In the genomic region with DNA sequence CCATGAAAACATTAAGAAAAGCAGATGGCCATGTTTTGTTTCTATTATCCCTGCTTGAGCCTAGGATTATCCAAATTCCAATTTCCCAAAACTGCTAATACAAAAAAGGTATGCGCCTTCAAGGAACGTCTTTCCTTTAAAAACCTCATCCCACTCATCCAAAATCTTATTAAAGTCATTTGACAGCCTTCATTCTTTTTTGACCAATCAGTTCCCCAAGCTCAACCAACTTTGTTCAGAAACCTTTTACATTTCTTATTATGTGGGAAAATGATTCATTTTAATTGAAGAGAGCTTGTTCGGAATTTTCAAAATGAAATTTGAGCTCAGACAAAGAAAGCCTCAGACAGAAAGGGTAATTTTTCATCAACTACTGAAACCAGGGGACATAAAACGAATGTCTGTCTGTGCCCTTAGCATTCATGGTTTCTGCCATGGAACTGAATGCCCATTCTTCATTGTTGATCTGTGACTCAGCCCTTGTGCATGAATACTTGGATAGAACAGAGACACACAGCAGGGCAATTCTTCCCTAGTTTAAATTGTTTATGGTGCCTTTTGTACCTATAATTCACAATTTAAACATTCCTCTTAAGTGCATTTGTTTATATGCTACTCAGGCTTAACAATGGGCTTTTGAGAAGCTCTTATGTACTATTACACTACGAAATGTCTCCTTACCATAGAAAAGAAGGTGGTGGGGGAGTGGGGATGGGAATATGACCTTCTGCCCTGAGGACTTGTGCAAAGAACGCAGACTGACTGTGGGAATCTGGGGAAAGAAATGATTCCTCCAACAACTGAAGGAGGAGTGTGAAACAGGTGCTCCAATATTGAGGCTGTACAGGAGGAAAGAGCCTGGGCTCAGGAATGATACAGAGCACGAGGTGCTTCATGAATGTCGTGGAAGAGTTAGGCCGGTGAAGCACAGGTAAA, we compare ENCODE assay signal across 1 cellular context.
TF ChIP-seq lines count a peak whose summit lies in the region.

No MANE protein-coding gene starts in this region.

TF ChIP-seq in SK-N-SH, 30 proteins besides CTCF, POLR2A, EP300 and RAD21 (continued from another document):
- TF ChIP-seq, protein P1, sequence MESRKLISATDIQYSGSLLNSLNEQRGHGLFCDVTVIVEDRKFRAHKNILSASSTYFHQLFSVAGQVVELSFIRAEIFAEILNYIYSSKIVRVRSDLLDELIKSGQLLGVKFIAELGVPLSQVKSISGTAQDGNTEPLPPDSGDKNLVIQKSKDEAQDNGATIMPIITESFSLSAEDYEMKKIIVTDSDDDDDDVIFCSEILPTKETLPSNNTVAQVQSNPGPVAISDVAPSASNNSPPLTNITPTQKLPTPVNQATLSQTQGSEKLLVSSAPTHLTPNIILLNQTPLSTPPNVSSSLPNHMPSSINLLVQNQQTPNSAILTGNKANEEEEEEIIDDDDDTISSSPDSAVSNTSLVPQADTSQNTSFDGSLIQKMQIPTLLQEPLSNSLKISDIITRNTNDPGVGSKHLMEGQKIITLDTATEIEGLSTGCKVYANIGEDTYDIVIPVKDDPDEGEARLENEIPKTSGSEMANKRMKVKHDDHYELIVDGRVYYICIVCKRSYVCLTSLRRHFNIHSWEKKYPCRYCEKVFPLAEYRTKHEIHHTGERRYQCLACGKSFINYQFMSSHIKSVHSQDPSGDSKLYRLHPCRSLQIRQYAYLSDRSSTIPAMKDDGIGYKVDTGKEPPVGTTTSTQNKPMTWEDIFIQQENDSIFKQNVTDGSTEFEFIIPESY (IDR thresholded peaks at IDR 0.05; ENCODE audit: borderline replicate concordance, low read depth), result no peak
- TF ChIP-seq SIN3A (IDR thresholded peaks at IDR 0.05; ENCODE audit: borderline replicate concordance, low read depth, low read length) (0 out of 2 replicates have a peak, but pooled peaks have one; percentile 48), ELF1 (IDR thresholded peaks at IDR 0.05) (no peak), MXI1 (IDR thresholded peaks at IDR 0.05; ENCODE audit: low read depth, low read length) (no peak), FOXM1 (IDR thresholded peaks at IDR 0.05; ENCODE audit: low read depth) (0 out of 2 replicates have a peak, but pooled peaks have one; percentile 28), RFX5 (IDR thresholded peaks at IDR 0.05; ENCODE audit: low read length) (no peak), GATA2 (CRISPR knock-in tag; IDR thresholded peaks at IDR 0.05) (no peak), NRF1 (IDR thresholded peaks at IDR 0.05; ENCODE audit: low read depth, low read length) (no peak), CHD2 (IDR thresholded peaks at IDR 0.05; ENCODE audit: low read length, partially characterized antibody) (no peak), SMC3 (IDR thresholded peaks at IDR 0.05; ENCODE audit: low read depth, low read length) (no peak), TCF12 (IDR thresholded peaks at IDR 0.05) (peak; percentile 78), EZH2phosphoT487 (IDR thresholded peaks at IDR 0.05; ENCODE audit: borderline replicate concordance, low read depth) (no peak), FOXJ3 (CRISPR knock-in tag; IDR thresholded peaks at IDR 0.05) (no peak), FOSL2 (IDR thresholded peaks at IDR 0.05; ENCODE audit: borderline replicate concordance, low read depth) (peak; percentile 74), TEAD4 (IDR thresholded peaks at IDR 0.05; ENCODE audit: borderline replicate concordance, insufficient read depth) (peak; percentile 52; the same call in 1 of the 2 replicates), NFIC (IDR thresholded peaks at IDR 0.05; ENCODE audit: borderline replicate concordance) (peak; percentile 57; the same call in 1 of the 2 replicates), YY1 (IDR thresholded peaks at IDR 0.05; ENCODE audit: low read depth) (no peak), GABPA (IDR thresholded peaks at IDR 0.05; ENCODE audit: low read depth) (no peak), RXRA (IDR thresholded peaks at IDR 0.05; ENCODE audit: borderline replicate concordance, low read depth) (peak; percentile 10; the same call in 1 of the 2 replicates), JUND (IDR thresholded peaks at IDR 0.05) (peak; percentile 86), POLR2AphosphoS5 (IDR thresholded peaks at IDR 0.05; ENCODE audit: low read depth, low read length) (peak; percentile 47; the same call in 1 of the 2 replicates)
- TF ChIP-seq, protein P2, sequence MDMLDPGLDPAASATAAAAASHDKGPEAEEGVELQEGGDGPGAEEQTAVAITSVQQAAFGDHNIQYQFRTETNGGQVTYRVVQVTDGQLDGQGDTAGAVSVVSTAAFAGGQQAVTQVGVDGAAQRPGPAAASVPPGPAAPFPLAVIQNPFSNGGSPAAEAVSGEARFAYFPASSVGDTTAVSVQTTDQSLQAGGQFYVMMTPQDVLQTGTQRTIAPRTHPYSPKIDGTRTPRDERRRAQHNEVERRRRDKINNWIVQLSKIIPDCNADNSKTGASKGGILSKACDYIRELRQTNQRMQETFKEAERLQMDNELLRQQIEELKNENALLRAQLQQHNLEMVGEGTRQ (IDR thresholded peaks at IDR 0.05; ENCODE audit: borderline replicate concordance, low read depth, low read length), result no peak
- TF ChIP-seq, protein P3, sequence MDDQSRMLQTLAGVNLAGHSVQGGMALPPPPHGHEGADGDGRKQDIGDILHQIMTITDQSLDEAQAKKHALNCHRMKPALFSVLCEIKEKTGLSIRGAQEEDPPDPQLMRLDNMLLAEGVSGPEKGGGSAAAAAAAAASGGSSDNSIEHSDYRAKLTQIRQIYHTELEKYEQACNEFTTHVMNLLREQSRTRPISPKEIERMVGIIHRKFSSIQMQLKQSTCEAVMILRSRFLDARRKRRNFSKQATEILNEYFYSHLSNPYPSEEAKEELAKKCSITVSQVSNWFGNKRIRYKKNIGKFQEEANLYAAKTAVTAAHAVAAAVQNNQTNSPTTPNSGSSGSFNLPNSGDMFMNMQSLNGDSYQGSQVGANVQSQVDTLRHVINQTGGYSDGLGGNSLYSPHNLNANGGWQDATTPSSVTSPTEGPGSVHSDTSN (IDR thresholded peaks at IDR 0.05), result peak; percentile 93
- TF ChIP-seq, protein P4, sequence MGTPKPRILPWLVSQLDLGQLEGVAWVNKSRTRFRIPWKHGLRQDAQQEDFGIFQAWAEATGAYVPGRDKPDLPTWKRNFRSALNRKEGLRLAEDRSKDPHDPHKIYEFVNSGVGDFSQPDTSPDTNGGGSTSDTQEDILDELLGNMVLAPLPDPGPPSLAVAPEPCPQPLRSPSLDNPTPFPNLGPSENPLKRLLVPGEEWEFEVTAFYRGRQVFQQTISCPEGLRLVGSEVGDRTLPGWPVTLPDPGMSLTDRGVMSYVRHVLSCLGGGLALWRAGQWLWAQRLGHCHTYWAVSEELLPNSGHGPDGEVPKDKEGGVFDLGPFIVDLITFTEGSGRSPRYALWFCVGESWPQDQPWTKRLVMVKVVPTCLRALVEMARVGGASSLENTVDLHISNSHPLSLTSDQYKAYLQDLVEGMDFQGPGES (IDR thresholded peaks at IDR 0.05; ENCODE audit: low read depth, low read length), result no peak
- TF ChIP-seq, protein P5, sequence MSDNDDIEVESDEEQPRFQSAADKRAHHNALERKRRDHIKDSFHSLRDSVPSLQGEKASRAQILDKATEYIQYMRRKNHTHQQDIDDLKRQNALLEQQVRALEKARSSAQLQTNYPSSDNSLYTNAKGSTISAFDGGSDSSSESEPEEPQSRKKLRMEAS (IDR thresholded peaks at IDR 0.05; ENCODE audit: low read depth), result 0 out of 2 replicates have a peak, but pooled peaks have one; percentile 16
- TF ChIP-seq, protein P6, sequence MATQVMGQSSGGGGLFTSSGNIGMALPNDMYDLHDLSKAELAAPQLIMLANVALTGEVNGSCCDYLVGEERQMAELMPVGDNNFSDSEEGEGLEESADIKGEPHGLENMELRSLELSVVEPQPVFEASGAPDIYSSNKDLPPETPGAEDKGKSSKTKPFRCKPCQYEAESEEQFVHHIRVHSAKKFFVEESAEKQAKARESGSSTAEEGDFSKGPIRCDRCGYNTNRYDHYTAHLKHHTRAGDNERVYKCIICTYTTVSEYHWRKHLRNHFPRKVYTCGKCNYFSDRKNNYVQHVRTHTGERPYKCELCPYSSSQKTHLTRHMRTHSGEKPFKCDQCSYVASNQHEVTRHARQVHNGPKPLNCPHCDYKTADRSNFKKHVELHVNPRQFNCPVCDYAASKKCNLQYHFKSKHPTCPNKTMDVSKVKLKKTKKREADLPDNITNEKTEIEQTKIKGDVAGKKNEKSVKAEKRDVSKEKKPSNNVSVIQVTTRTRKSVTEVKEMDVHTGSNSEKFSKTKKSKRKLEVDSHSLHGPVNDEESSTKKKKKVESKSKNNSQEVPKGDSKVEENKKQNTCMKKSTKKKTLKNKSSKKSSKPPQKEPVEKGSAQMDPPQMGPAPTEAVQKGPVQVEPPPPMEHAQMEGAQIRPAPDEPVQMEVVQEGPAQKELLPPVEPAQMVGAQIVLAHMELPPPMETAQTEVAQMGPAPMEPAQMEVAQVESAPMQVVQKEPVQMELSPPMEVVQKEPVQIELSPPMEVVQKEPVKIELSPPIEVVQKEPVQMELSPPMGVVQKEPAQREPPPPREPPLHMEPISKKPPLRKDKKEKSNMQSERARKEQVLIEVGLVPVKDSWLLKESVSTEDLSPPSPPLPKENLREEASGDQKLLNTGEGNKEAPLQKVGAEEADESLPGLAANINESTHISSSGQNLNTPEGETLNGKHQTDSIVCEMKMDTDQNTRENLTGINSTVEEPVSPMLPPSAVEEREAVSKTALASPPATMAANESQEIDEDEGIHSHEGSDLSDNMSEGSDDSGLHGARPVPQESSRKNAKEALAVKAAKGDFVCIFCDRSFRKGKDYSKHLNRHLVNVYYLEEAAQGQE (IDR thresholded peaks at IDR 0.05; ENCODE audit: low read depth, low read length), result 0 out of 2 replicates have a peak, but pooled peaks have one; percentile 1
- TF ChIP-seq, protein P7, sequence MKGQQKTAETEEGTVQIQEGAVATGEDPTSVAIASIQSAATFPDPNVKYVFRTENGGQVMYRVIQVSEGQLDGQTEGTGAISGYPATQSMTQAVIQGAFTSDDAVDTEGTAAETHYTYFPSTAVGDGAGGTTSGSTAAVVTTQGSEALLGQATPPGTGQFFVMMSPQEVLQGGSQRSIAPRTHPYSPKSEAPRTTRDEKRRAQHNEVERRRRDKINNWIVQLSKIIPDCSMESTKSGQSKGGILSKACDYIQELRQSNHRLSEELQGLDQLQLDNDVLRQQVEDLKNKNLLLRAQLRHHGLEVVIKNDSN (IDR thresholded peaks at IDR 0.05; ENCODE audit: borderline replicate concordance, low read depth), result no peak
